1 cellular context compared by ENCODE assay signal in genomic region chr17:45430738-45431530, GRCh38.
TF ChIP-seq lines count a peak whose summit lies in the region.

No MANE protein-coding gene starts in this region.

TF ChIP-seq in GM12878, 131 proteins besides CTCF, POLR2A, EP300 and RAD21 (continued from another document and continues in another):
- TF ChIP-seq ZNF687 (IDR thresholded peaks at IDR 0.05) (no peak), ZBTB11 (CRISPR knock-in tag; IDR thresholded peaks at IDR 0.05) (no peak), PAX5 (IDR thresholded peaks at IDR 0.05; ENCODE audit: borderline replicate concordance, low read depth, low read length) (0 out of 2 replicates have a peak, but pooled peaks have one; percentile 12), BMI1 (IDR thresholded peaks at IDR 0.05; ENCODE audit: borderline replicate concordance) (no peak), SPI1 (IDR thresholded peaks at IDR 0.05; ENCODE audit: borderline replicate concordance, insufficient read depth, low read depth, low read length) (peak; percentile 27; the same call in 1 of the 2 replicates), BHLHE40 (IDR thresholded peaks at IDR 0.05; ENCODE audit: borderline replicate concordance in 1 of 2, low read depth in 2 of 2, low read length in 1 of 2) (peak in 1 of 2 experiments; percentile 13; a peak in 1 of 4 replicates), ZNF274 (IDR thresholded peaks at IDR 0.05; ENCODE audit: insufficient read depth, insufficient read length) (no peak), CBX3 (IDR thresholded peaks at IDR 0.05; ENCODE audit: borderline replicate concordance, low read depth) (no peak), TCF3 (IDR thresholded peaks at IDR 0.05; ENCODE audit: borderline replicate concordance, insufficient read depth, low read depth, low read length) (no peak), NFXL1 (IDR thresholded peaks at IDR 0.05; ENCODE audit: borderline replicate concordance) (no peak), SIN3A (IDR thresholded peaks at IDR 0.05; ENCODE audit: low read depth, low read length) (no peak), IRF4 (IDR thresholded peaks at IDR 0.05; ENCODE audit: low read depth, low read length) (no peak), SRF (IDR thresholded peaks at IDR 0.05; ENCODE audit: low read depth in 2 of 2, low read length in 2 of 2) (no peak), RELA (IDR thresholded peaks at IDR 0.05; ENCODE audit: borderline replicate concordance, partially characterized antibody) (no peak), TCF12 (IDR thresholded peaks at IDR 0.05; ENCODE audit: low read depth, low read length) (no peak), NR2F1 (conservative IDR thresholded peaks at IDR 0.05) (peak; percentile 78), RB1 (IDR thresholded peaks at IDR 0.05; ENCODE audit: borderline replicate concordance) (peak; percentile 28; the same call in 1 of the 2 replicates), MEF2B (IDR thresholded peaks at IDR 0.05; ENCODE audit: partially characterized antibody, poor library complexity, severe bottlenecking) (peak; percentile 28), CBFB (IDR thresholded peaks at IDR 0.05; ENCODE audit: low read depth) (no peak), YY1 (IDR thresholded peaks at IDR 0.05; ENCODE audit: low read depth, low read length) (no peak; the same call in 1 of the 2 replicates), ZNF24 (IDR thresholded peaks at IDR 0.05) (no peak), HDGF (IDR thresholded peaks at IDR 0.05) (no peak), PBX3 (IDR thresholded peaks at IDR 0.05; ENCODE audit: insufficient replicate concordance, low read depth, low read length) (peak; percentile 3), SIX5 (IDR thresholded peaks at IDR 0.05; ENCODE audit: low read depth, low read length, severe bottlenecking) (no peak), BRCA1 (IDR thresholded peaks at IDR 0.05; ENCODE audit: low read depth, low read length) (no peak), FOS (IDR thresholded peaks at IDR 0.05; ENCODE audit: borderline replicate concordance, extremely low read depth, insufficient read length) (no peak), CBX5 (IDR thresholded peaks at IDR 0.05; ENCODE audit: low read depth) (no peak), CREB1 (IDR thresholded peaks at IDR 0.05; ENCODE audit: low read depth) (no peak), RUNX3 (IDR thresholded peaks at IDR 0.05; ENCODE audit: low read length) (peak; percentile 48), SMAD5 (IDR thresholded peaks at IDR 0.05; ENCODE audit: low read depth) (no peak), ATF7 (IDR thresholded peaks at IDR 0.05; ENCODE audit: low read depth) (no peak), MXI1 (IDR thresholded peaks at IDR 0.05; ENCODE audit: low read depth, low read length) (peak; percentile 10; the same call in 1 of the 2 replicates), POLR2AphosphoS5 (IDR thresholded peaks at IDR 0.05; ENCODE audit: low read length) (no peak), MEF2A (IDR thresholded peaks at IDR 0.05; ENCODE audit: insufficient read depth, low read depth, low read length) (no peak), MTA2 (IDR thresholded peaks at IDR 0.05; ENCODE audit: low read depth) (no peak), ZSCAN29 (IDR thresholded peaks at IDR 0.05) (no peak), BACH1 (IDR thresholded peaks at IDR 0.05; ENCODE audit: borderline replicate concordance) (no peak), EZH2 (IDR thresholded peaks at IDR 0.05; ENCODE audit: borderline replicate concordance, control insufficient read depth, low read depth, low read length) (no peak), FOXM1 (IDR thresholded peaks at IDR 0.05; ENCODE audit: low read depth, low read length) (no peak), NR2C2 (IDR thresholded peaks at IDR 0.05; ENCODE audit: borderline replicate concordance, control insufficient read depth, insufficient read length, low read depth) (no peak), SMC3 (IDR thresholded peaks at IDR 0.05; ENCODE audit: borderline replicate concordance, low read length) (no peak), SUZ12 (IDR thresholded peaks at IDR 0.05; ENCODE audit: unreplicated experiment) (no peak)
- TF ChIP-seq, protein P1, sequence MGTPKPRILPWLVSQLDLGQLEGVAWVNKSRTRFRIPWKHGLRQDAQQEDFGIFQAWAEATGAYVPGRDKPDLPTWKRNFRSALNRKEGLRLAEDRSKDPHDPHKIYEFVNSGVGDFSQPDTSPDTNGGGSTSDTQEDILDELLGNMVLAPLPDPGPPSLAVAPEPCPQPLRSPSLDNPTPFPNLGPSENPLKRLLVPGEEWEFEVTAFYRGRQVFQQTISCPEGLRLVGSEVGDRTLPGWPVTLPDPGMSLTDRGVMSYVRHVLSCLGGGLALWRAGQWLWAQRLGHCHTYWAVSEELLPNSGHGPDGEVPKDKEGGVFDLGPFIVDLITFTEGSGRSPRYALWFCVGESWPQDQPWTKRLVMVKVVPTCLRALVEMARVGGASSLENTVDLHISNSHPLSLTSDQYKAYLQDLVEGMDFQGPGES (IDR thresholded peaks at IDR 0.05), result no peak
- TF ChIP-seq, protein P2, sequence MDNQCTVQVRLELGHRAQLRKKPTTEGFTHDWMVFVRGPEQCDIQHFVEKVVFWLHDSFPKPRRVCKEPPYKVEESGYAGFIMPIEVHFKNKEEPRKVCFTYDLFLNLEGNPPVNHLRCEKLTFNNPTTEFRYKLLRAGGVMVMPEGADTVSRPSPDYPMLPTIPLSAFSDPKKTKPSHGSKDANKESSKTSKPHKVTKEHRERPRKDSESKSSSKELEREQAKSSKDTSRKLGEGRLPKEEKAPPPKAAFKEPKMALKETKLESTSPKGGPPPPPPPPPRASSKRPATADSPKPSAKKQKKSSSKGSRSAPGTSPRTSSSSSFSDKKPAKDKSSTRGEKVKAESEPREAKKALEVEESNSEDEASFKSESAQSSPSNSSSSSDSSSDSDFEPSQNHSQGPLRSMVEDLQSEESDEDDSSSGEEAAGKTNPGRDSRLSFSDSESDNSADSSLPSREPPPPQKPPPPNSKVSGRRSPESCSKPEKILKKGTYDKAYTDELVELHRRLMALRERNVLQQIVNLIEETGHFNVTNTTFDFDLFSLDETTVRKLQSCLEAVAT (IDR thresholded peaks at IDR 0.05), result peak; percentile 95
- TF ChIP-seq, protein P3, sequence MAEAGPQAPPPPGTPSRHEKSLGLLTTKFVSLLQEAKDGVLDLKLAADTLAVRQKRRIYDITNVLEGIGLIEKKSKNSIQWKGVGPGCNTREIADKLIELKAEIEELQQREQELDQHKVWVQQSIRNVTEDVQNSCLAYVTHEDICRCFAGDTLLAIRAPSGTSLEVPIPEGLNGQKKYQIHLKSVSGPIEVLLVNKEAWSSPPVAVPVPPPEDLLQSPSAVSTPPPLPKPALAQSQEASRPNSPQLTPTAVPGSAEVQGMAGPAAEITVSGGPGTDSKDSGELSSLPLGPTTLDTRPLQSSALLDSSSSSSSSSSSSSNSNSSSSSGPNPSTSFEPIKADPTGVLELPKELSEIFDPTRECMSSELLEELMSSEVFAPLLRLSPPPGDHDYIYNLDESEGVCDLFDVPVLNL (IDR thresholded peaks at IDR 0.05; ENCODE audit: low read depth, low read length), result no peak
- TF ChIP-seq, protein P4, sequence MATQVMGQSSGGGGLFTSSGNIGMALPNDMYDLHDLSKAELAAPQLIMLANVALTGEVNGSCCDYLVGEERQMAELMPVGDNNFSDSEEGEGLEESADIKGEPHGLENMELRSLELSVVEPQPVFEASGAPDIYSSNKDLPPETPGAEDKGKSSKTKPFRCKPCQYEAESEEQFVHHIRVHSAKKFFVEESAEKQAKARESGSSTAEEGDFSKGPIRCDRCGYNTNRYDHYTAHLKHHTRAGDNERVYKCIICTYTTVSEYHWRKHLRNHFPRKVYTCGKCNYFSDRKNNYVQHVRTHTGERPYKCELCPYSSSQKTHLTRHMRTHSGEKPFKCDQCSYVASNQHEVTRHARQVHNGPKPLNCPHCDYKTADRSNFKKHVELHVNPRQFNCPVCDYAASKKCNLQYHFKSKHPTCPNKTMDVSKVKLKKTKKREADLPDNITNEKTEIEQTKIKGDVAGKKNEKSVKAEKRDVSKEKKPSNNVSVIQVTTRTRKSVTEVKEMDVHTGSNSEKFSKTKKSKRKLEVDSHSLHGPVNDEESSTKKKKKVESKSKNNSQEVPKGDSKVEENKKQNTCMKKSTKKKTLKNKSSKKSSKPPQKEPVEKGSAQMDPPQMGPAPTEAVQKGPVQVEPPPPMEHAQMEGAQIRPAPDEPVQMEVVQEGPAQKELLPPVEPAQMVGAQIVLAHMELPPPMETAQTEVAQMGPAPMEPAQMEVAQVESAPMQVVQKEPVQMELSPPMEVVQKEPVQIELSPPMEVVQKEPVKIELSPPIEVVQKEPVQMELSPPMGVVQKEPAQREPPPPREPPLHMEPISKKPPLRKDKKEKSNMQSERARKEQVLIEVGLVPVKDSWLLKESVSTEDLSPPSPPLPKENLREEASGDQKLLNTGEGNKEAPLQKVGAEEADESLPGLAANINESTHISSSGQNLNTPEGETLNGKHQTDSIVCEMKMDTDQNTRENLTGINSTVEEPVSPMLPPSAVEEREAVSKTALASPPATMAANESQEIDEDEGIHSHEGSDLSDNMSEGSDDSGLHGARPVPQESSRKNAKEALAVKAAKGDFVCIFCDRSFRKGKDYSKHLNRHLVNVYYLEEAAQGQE (IDR thresholded peaks at IDR 0.05; ENCODE audit: low read depth, low read length), result no peak
- TF ChIP-seq, protein P5, sequence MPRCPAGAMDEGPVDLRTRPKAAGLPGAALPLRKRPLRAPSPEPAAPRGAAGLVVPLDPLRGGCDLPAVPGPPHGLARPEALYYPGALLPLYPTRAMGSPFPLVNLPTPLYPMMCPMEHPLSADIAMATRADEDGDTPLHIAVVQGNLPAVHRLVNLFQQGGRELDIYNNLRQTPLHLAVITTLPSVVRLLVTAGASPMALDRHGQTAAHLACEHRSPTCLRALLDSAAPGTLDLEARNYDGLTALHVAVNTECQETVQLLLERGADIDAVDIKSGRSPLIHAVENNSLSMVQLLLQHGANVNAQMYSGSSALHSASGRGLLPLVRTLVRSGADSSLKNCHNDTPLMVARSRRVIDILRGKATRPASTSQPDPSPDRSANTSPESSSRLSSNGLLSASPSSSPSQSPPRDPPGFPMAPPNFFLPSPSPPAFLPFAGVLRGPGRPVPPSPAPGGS (IDR thresholded peaks at IDR 0.05; ENCODE audit: borderline replicate concordance, insufficient read depth, low read depth, low read length, poor library complexity, severe bottlenecking), result no peak
